16 cellular contexts compared by ENCODE assay signal in genomic region chr2:112642561-112642960, GRCh38.
"Had no signal": no experiment of that assay in that cellular context is flagged by ENCODE, and none has a peak within 500 bp of the region (broad histone marks: within the 10 kb centered on the region; RNA-seq: fewer than 3 reads in every experiment).

No MANE protein-coding gene starts in this region.

- H3K27ac ChIP-seq: left lung, testis, upper lobe of right lung had no signal

- H3K9me3 ChIP-seq: ascending aorta, left lung, mucosa of descending colon, testis, upper lobe of right lung had no signal

- H3K27me3 ChIP-seq: ascending aorta, left lung, testis, upper lobe of right lung had no signal

- H3K4me3 Mint-ChIP-seq: activated CD8-positive, alpha-beta T cell treated with anti-CD3 and anti-CD28 coated beads, Interleukin-2, amount 10 ng/mL, durations not matched to agents 7 days and 5 days; activated T-cell treated with anti-CD3 and anti-CD28 coated beads, Interleukin-2, amount 50 U/mL, for 72 hours; endodermal cell; stimulated activated naive CD8-positive, alpha-beta T cell treated with anti-CD3 and anti-CD28 coated beads, Interleukin-15, amount 100 ng/mL, for 72 hours had no signal

- H3K27ac Mint-ChIP-seq: activated CD8-positive, alpha-beta T cell treated with anti-CD3 and anti-CD28 coated beads, Interleukin-2, amount 10 ng/mL, durations not matched to agents 7 days and 5 days; activated T-cell treated with anti-CD3 and anti-CD28 coated beads, Interleukin-2, amount 50 U/mL, for 72 hours; endodermal cell; stimulated activated naive CD8-positive, alpha-beta T cell treated with anti-CD3 and anti-CD28 coated beads, Interleukin-15, amount 100 ng/mL, for 72 hours had no signal

- DNase-seq: activated CD4-positive, alpha-beta T cell treated with anti-CD3 and anti-CD28 coated beads for 1 hour; activated CD8-positive, alpha-beta memory T cell treated with anti-CD3 and anti-CD28 coated beads, Interleukin-2, amount 50 U/mL, for 4 hours; activated CD8-positive, alpha-beta T cell treated with anti-CD3 and anti-CD28 coated beads, Interleukin-2, amount 10 ng/mL, durations not matched to agents 7 days and 5 days; activated naive CD4-positive, alpha-beta T cell; activated T-cell treated with anti-CD3 and anti-CD28 coated beads, Interleukin-2, amount 50 U/mL, for 72 hours; endodermal cell; left lung; mucosa of descending colon; stimulated activated CD4-positive, alpha-beta T cell treated with anti-CD3 and anti-CD28 coated beads, Interleukin-1b, Interleukin-23, amount 100 ng/mL, for 48 hours; stimulated activated naive CD8-positive, alpha-beta T cell treated with anti-CD3 and anti-CD28 coated beads, Interleukin-15, amount 100 ng/mL, for 72 hours; SW 1271; T1000; testis; upper lobe of right lung had no signal

- H3K4me3 ChIP-seq: ascending aorta, left lung, mucosa of descending colon, testis, upper lobe of right lung had no signal

- H3K9me3 Mint-ChIP-seq: activated T-cell treated with anti-CD3 and anti-CD28 coated beads, Interleukin-2, amount 50 U/mL, for 72 hours; endodermal cell; stimulated activated naive CD8-positive, alpha-beta T cell treated with anti-CD3 and anti-CD28 coated beads, Interleukin-15, amount 100 ng/mL, for 72 hours had no signal

- ATAC-seq: activated CD8-positive, alpha-beta T cell treated with anti-CD3 and anti-CD28 coated beads, Interleukin-2, amount 10 ng/mL, durations not matched to agents 7 days and 5 days; activated T-cell treated with anti-CD3 and anti-CD28 coated beads, Interleukin-2, amount 50 U/mL, for 72 hours; left lung; mucosa of descending colon; sciatic nerve; stimulated activated naive CD8-positive, alpha-beta T cell treated with anti-CD3 and anti-CD28 coated beads, Interleukin-15, amount 100 ng/mL, for 72 hours; upper lobe of right lung had no signal

- H3K27me3 Mint-ChIP-seq: stimulated activated naive CD8-positive, alpha-beta T cell treated with anti-CD3 and anti-CD28 coated beads, Interleukin-15, amount 100 ng/mL, for 72 hours had no signal
